In the genomic region with DNA sequence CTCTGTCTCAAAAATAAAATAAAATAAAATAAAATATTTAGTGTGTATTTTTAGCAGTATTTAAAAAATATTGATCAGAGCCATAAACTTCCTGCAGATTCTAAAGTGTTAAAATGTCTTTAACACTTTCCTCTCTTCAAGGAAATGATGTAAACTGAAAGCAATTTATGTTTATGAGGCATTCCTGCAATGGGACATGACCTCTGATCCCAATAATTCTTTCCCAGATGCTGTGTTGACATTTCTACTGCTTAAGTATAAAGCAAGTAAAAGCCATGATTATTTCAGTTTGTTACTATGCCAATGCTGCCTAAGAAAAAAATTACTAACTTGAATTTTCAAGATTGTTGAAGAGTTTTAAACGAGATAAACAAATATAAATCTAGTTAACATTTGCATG, we compare ENCODE assay signal across 1 cellular context.
TF ChIP-seq lines count a peak whose summit lies in the region.

No MANE protein-coding gene starts in this region.

TF ChIP-seq in A549, 52 proteins besides CTCF, POLR2A, EP300 and RAD21 (continued from another document):
- TF ChIP-seq, protein P1, sequence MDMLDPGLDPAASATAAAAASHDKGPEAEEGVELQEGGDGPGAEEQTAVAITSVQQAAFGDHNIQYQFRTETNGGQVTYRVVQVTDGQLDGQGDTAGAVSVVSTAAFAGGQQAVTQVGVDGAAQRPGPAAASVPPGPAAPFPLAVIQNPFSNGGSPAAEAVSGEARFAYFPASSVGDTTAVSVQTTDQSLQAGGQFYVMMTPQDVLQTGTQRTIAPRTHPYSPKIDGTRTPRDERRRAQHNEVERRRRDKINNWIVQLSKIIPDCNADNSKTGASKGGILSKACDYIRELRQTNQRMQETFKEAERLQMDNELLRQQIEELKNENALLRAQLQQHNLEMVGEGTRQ (IDR thresholded peaks at IDR 0.05): no peak
